ENCODE assay signal across 1 cellular context in genomic region chr5:160166973-160167622, GRCh38.
TF ChIP-seq lines count a peak whose summit lies in the region.

No MANE protein-coding gene starts in this region.

TF ChIP-seq in SK-N-SH, 30 proteins besides CTCF, POLR2A, EP300 and RAD21:
- TF ChIP-seq EZH2phosphoT487 (IDR thresholded peaks at IDR 0.05; ENCODE audit: borderline replicate concordance, low read depth) (no peak), SIN3A (IDR thresholded peaks at IDR 0.05; ENCODE audit: borderline replicate concordance, low read depth, low read length) (no peak), NFIC (IDR thresholded peaks at IDR 0.05; ENCODE audit: borderline replicate concordance) (no peak), REST (IDR thresholded peaks at IDR 0.05; ENCODE audit: low read depth, low read length) (no peak), RCOR1 (IDR thresholded peaks at IDR 0.05; ENCODE audit: low read length) (no peak), POLR2AphosphoS5 (IDR thresholded peaks at IDR 0.05; ENCODE audit: low read depth, low read length) (no peak), ZBTB33 (IDR thresholded peaks at IDR 0.05; ENCODE audit: borderline replicate concordance, low read depth) (no peak), TAF1 (IDR thresholded peaks at IDR 0.05; ENCODE audit: borderline replicate concordance, low read depth, low read length) (no peak), SMC3 (IDR thresholded peaks at IDR 0.05; ENCODE audit: low read depth, low read length) (no peak), TCF12 (IDR thresholded peaks at IDR 0.05) (no peak), RFX5 (IDR thresholded peaks at IDR 0.05; ENCODE audit: low read length) (no peak), CHD2 (IDR thresholded peaks at IDR 0.05; ENCODE audit: low read length, partially characterized antibody) (no peak), USF2 (IDR thresholded peaks at IDR 0.05; ENCODE audit: borderline replicate concordance, low read depth, low read length) (no peak), PBX3 (IDR thresholded peaks at IDR 0.05) (no peak)
